ENCODE assay signal across 38 cellular contexts in genomic region chr10:23891301-23891700, GRCh38.
"Had no signal": no experiment of that assay in that cellular context is flagged by ENCODE, and none has a peak within 500 bp of the region (broad histone marks: within the 10 kb centered on the region; RNA-seq: fewer than 3 reads in every experiment).

No MANE protein-coding gene starts in this region.

- ATAC-seq: activated naive CD4-positive, alpha-beta T cell treated with anti-CD3 and anti-CD28 coated beads, Interleukin-2, amount 50 U/mL, for 72 hours; activated naive CD8-positive, alpha-beta T cell treated with anti-CD3 and anti-CD28 coated beads, Interleukin-2, amount 50 U/mL, for 24 hours; activated T-cell treated with anti-CD3 and anti-CD28 coated beads, Interleukin-2, amount 50 U/mL, for 4 hours; activated T-cell treated with anti-CD3 and anti-CD28 coated beads, Interleukin-2, amount 50 U/mL, for 72 hours; activated T-helper 17 cell treated with anti-CD3 and anti-CD28 coated beads, Interleukin-2, amount 50 U/mL, for 72 hours; body of pancreas had no signal

- H3K27ac Mint-ChIP-seq: activated naive CD4-positive, alpha-beta T cell treated with anti-CD3 and anti-CD28 coated beads for 36 hours; activated naive CD4-positive, alpha-beta T cell treated with anti-CD3 and anti-CD28 coated beads, Interleukin-2, amount 10 ng/mL, durations not matched to agents 7 days and 5 days; activated naive CD4-positive, alpha-beta T cell treated with anti-CD3 and anti-CD28 coated beads, Interleukin-2, amount 50 U/mL, for 24 hours; activated naive CD4-positive, alpha-beta T cell treated with anti-CD3 and anti-CD28 coated beads, Interleukin-2, amount 50 U/mL, for 72 hours; activated naive CD8-positive, alpha-beta T cell; activated naive CD8-positive, alpha-beta T cell treated with anti-CD3 and anti-CD28 coated beads for 36 hours; activated naive CD8-positive, alpha-beta T cell treated with anti-CD3 and anti-CD28 coated beads, Interleukin-2, amount 10 ng/mL, durations not matched to agents 7 days and 5 days; activated naive CD8-positive, alpha-beta T cell treated with anti-CD3 and anti-CD28 coated beads, Interleukin-2, amount 50 U/mL, for 24 hours; activated T-cell treated with anti-CD3 and anti-CD28 coated beads, Interleukin-2, amount 50 U/mL, for 24 hours; activated T-cell treated with anti-CD3 and anti-CD28 coated beads, Interleukin-2, amount 50 U/mL, for 72 hours; activated T-helper 1 cell treated with anti-CD3 and anti-CD28 coated beads, Interleukin-12 subunit alpha, Interleukin-12 subunit beta, Interleukin-2, Interleukin-4 antibody, amounts not matched to agents 30 ng/mL and 10 ng/mL and 1 ng/mL, durations not matched to agents 14 hours and 24 hours and 36 hours; activated T-helper 17 cell treated with anti-CD3 and anti-CD28 coated beads, Interleukin-2, amount 50 U/mL, for 72 hours; activated T-helper 2 cell treated with anti-CD3 and anti-CD28 coated beads, Interferon-gamma antibody, Interleukin-2, Interleukin-4, amounts not matched to agents 10 μg/mL and 5 μg/mL and 100 μg/mL, durations not matched to agents 14 hours and 24 hours and 36 hours; brain had no signal

- H3K36me3 ChIP-seq: adrenal gland, ascending aorta, brain microvascular endothelial cell, breast epithelium, cardiac muscle cell had no signal

- H3K9me3 Mint-ChIP-seq: activated naive CD4-positive, alpha-beta T cell treated with anti-CD3 and anti-CD28 coated beads, Interleukin-2, amount 50 U/mL, for 24 hours; activated naive CD8-positive, alpha-beta T cell treated with anti-CD3 and anti-CD28 coated beads, Interleukin-2, amount 10 ng/mL, durations not matched to agents 7 days and 5 days; activated naive CD8-positive, alpha-beta T cell treated with anti-CD3 and anti-CD28 coated beads, Interleukin-2, amount 50 U/mL, for 24 hours; activated T-cell treated with anti-CD3 and anti-CD28 coated beads, Interleukin-2, amount 50 U/mL, for 4 hours had no signal

- H3K9me3 ChIP-seq: adrenal gland, ascending aorta, body of pancreas, breast epithelium had no signal

- DNase-seq: activated effector memory CD4-positive, alpha-beta T cell treated with anti-CD3 and anti-CD28 coated beads, Interleukin-2, amount 50 U/mL, for 16 hours; activated effector memory CD4-positive, alpha-beta T cell treated with Interleukin-2 at 50 U/mL for 16 hours; activated gamma-delta T cell; activated gamma-delta T cell treated with Interleukin-2 at 50 U/mL for 16 hours; activated naive CD4-positive, alpha-beta T cell; activated naive CD4-positive, alpha-beta T cell treated with anti-CD3 and anti-CD28 coated beads for 36 hours; activated naive CD4-positive, alpha-beta T cell treated with anti-CD3 and anti-CD28 coated beads, Interleukin-2, amount 10 ng/mL, durations not matched to agents 7 days and 5 days; activated naive CD4-positive, alpha-beta T cell treated with anti-CD3 and anti-CD28 coated beads, Interleukin-2, amount 50 U/mL, for 16 hours; activated naive CD4-positive, alpha-beta T cell treated with Interleukin-2 at 50 U/mL for 16 hours; activated naive CD8-positive, alpha-beta T cell treated with anti-CD3 and anti-CD28 coated beads for 36 hours; activated naive CD8-positive, alpha-beta T cell treated with anti-CD3 and anti-CD28 coated beads, Interleukin-2, amount 10 ng/mL, durations not matched to agents 7 days and 5 days; activated naive CD8-positive, alpha-beta T cell treated with anti-CD3 and anti-CD28 coated beads, Interleukin-2, amount 50 U/mL, for 24 hours; activated T-cell treated with anti-CD3 and anti-CD28 coated beads, Interleukin-2, amount 50 U/mL, for 1 hour; activated T-cell treated with anti-CD3 and anti-CD28 coated beads, Interleukin-2, amount 50 U/mL, for 24 hours; activated T-cell treated with anti-CD3 and anti-CD28 coated beads, Interleukin-2, amount 50 U/mL, for 4 hours; activated T-cell treated with anti-CD3 and anti-CD28 coated beads, Interleukin-2, amount 50 U/mL, for 48 hours; activated T-cell treated with anti-CD3 and anti-CD28 coated beads, Interleukin-2, amount 50 U/mL, for 72 hours; adrenal gland; amniotic stem cell; amygdala; anterior cingulate cortex; aorta; body of pancreas; brain microvascular endothelial cell; caudate nucleus; central memory CD4-positive, alpha-beta T cell; cerebellar nuclear complex had no signal

- H3K27ac ChIP-seq: adrenal gland, ascending aorta, body of pancreas, brain microvascular endothelial cell, breast epithelium, cardiac muscle cell had no signal

- H3K36me3 Mint-ChIP-seq: activated naive CD4-positive, alpha-beta T cell treated with anti-CD3 and anti-CD28 coated beads, Interleukin-2, amount 10 ng/mL, durations not matched to agents 7 days and 5 days; activated naive CD4-positive, alpha-beta T cell treated with anti-CD3 and anti-CD28 coated beads, Interleukin-2, amount 50 U/mL, for 24 hours; activated naive CD8-positive, alpha-beta T cell; activated naive CD8-positive, alpha-beta T cell treated with anti-CD3 and anti-CD28 coated beads for 36 hours; activated naive CD8-positive, alpha-beta T cell treated with anti-CD3 and anti-CD28 coated beads, Interleukin-2, amount 10 ng/mL, durations not matched to agents 7 days and 5 days; brain had no signal

- H3K4me3 ChIP-seq: adrenal gland, ascending aorta, body of pancreas, breast epithelium, cardiac muscle cell had no signal

- H3K4me1 ChIP-seq: adrenal gland, ascending aorta, body of pancreas, breast epithelium had no signal

- H3K27me3 Mint-ChIP-seq: activated naive CD4-positive, alpha-beta T cell treated with anti-CD3 and anti-CD28 coated beads, Interleukin-2, amount 10 ng/mL, durations not matched to agents 7 days and 5 days; activated naive CD8-positive, alpha-beta T cell treated with anti-CD3 and anti-CD28 coated beads, Interleukin-2, amount 10 ng/mL, durations not matched to agents 7 days and 5 days; activated T-cell treated with anti-CD3 and anti-CD28 coated beads, Interleukin-2, amount 50 U/mL, for 24 hours; central memory CD8-positive, alpha-beta T cell had no signal

- H3K4me1 Mint-ChIP-seq: activated naive CD4-positive, alpha-beta T cell treated with anti-CD3 and anti-CD28 coated beads, Interleukin-2, amount 10 ng/mL, durations not matched to agents 7 days and 5 days; activated naive CD4-positive, alpha-beta T cell treated with anti-CD3 and anti-CD28 coated beads, Interleukin-2, amount 50 U/mL, for 24 hours; activated naive CD8-positive, alpha-beta T cell treated with anti-CD3 and anti-CD28 coated beads for 36 hours; activated naive CD8-positive, alpha-beta T cell treated with anti-CD3 and anti-CD28 coated beads, Interleukin-2, amount 10 ng/mL, durations not matched to agents 7 days and 5 days; activated naive CD8-positive, alpha-beta T cell treated with anti-CD3 and anti-CD28 coated beads, Interleukin-2, amount 50 U/mL, for 24 hours; activated T-helper 17 cell treated with anti-CD3 and anti-CD28 coated beads, Interleukin-2, amount 50 U/mL, for 72 hours; brain; central memory CD8-positive, alpha-beta T cell had no signal

- H3K27me3 ChIP-seq: adrenal gland, ascending aorta, body of pancreas, brain microvascular endothelial cell, breast epithelium, cardiac muscle cell had no signal

- H3K4me3 Mint-ChIP-seq: activated naive CD4-positive, alpha-beta T cell treated with anti-CD3 and anti-CD28 coated beads for 36 hours; activated naive CD4-positive, alpha-beta T cell treated with anti-CD3 and anti-CD28 coated beads, Interleukin-2, amount 10 ng/mL, durations not matched to agents 7 days and 5 days; activated naive CD4-positive, alpha-beta T cell treated with anti-CD3 and anti-CD28 coated beads, Interleukin-2, amount 50 U/mL, for 24 hours; activated naive CD8-positive, alpha-beta T cell; activated naive CD8-positive, alpha-beta T cell treated with anti-CD3 and anti-CD28 coated beads for 36 hours; activated naive CD8-positive, alpha-beta T cell treated with anti-CD3 and anti-CD28 coated beads, Interleukin-2, amount 10 ng/mL, durations not matched to agents 7 days and 5 days; activated naive CD8-positive, alpha-beta T cell treated with anti-CD3 and anti-CD28 coated beads, Interleukin-2, amount 50 U/mL, for 24 hours; activated T-cell treated with anti-CD3 and anti-CD28 coated beads, Interleukin-2, amount 50 U/mL, for 24 hours; activated T-cell treated with anti-CD3 and anti-CD28 coated beads, Interleukin-2, amount 50 U/mL, for 4 hours; activated T-cell treated with anti-CD3 and anti-CD28 coated beads, Interleukin-2, amount 50 U/mL, for 72 hours; activated T-helper 1 cell treated with anti-CD3 and anti-CD28 coated beads, Interleukin-12 subunit alpha, Interleukin-12 subunit beta, Interleukin-2, Interleukin-4 antibody, amounts not matched to agents 30 ng/mL and 10 ng/mL and 1 ng/mL, durations not matched to agents 14 hours and 24 hours and 36 hours; activated T-helper 17 cell treated with anti-CD3 and anti-CD28 coated beads, Interleukin-2, amount 50 U/mL, for 72 hours; brain; central memory CD8-positive, alpha-beta T cell had no signal
